Comparison of ENCODE assay signal across 18 cellular contexts in the genomic region with DNA sequence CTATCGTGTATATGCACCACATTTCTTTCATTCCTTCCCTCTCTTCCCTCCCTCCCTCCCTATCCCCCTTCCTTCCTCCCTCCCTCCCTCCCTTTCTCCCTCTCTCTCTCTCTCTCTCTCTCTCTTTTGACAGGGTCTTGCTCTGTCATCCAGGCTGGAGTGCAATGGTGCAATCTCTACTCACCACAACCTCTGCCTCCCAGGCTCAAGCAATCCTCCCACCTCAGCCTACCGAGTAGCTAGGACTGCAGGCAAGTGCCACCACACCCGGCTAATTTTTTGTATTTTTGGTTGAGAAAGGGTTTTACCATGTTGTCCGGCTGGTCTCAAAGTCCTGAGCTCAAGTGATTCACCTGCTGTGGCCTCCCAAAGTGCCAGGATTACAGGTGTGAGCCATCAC. TPM values are rescaled to one million over a fixed set of nuclear protein-coding genes. Genes with fewer than 3 reads are reported as not detected.
A peak's percentile ranks its signal among the peaks of the same experiment; 100 is the strongest.
DNase-seq lines count a peak whose midpoint lies in the region; ATAC-seq and TF ChIP-seq lines count a peak whose summit lies in the region.
"Had no signal": no experiment of that assay in that cellular context is flagged by ENCODE, and none has a peak within 500 bp of the region (broad histone marks: within the 10 kb centered on the region; RNA-seq: fewer than 3 reads in every experiment).

No MANE protein-coding gene starts in this region.

- CTCF ChIA-PET in MCF 10A (lab: Yijun Ruan, JAX), result interaction anchor here (0.7 to 2.1 kb wide), 5 partner anchors 10 to 633 kb away, joined by 3 to 10 read pairs (median 4); partner anchors contain the start of gene GALNT12

- H3K4me3 Mint-ChIP-seq in MCF 10A (ENCODE audit: unreplicated experiment) (peak overlapping the region; percentile 60), T-helper 17 cell (peak overlapping the region; percentile 91), immature natural killer cell (peak overlapping the region; percentile 66 to 90 (median 88))

- intact Hi-C loops in MCF 10A (cut with micrococcal nuclease) (no loop called here), breast epithelium (cut with DNase I; ENCODE audit: low total_unique reads) (no loop called here)

- H3K4me1 ChIP-seq in breast epithelium, result no peaks in the 10 kb centered on the region
- H3K4me1 ChIP-seq: parathyroid adenoma had no signal

- DNase-seq in MCF 10A (ENCODE audit: unreplicated experiment), result no peak
- DNase-seq in breast epithelium (ENCODE audit: low spot score in 2 of 2), result no peak
- DNase-seq in T-helper 17 cell, result no peak
- DNase-seq in immature natural killer cell, result no peak
- peak; percentile 35 for DNase-seq in ureter (ENCODE audit: low spot score)
- DNase-seq in GM20000 (ENCODE audit: low spot score), result no peak
- no peak for DNase-seq in NCI-H510A (lab: John Stamatoyannopoulos, UW)
- DNase-seq: activated CD4-positive, alpha-beta T cell treated with anti-CD3 and anti-CD28 coated beads for 1 hour; activated effector memory CD4-positive, alpha-beta T cell treated with anti-CD3 and anti-CD28 coated beads, Interleukin-2, amount 50 U/mL, for 16 hours; body of pancreas; GF-D8; left cardiac atrium; MG63; NCI-H187 treated with DMSO at 0.1 percent for 48 hours; Right ventricle myocardium superior had no signal

- H3K27ac Mint-ChIP-seq in MCF 10A (ENCODE audit: low read depth, unreplicated experiment), result no peak overlapping the region
- H3K27ac Mint-ChIP-seq in T-helper 17 cell, result peak overlapping the region; percentile 90
- H3K27ac Mint-ChIP-seq in immature natural killer cell, result peak overlapping the region in 1 of 6 donors; percentile 12

- no peaks in the 10 kb centered on the region for H3K9me3 Mint-ChIP-seq in MCF 10A (ENCODE audit: unreplicated experiment)
- H3K9me3 Mint-ChIP-seq in immature natural killer cell, result peaks cover 0 to 2% (median 0%) of the 10 kb centered on the region in 6 donors

- no peak for TF ChIP-seq CTCF in MCF 10A (IDR thresholded peaks at IDR 0.05; ENCODE audit: unreplicated experiment)
- no peak for TF ChIP-seq CTCF in breast epithelium (IDR thresholded peaks at IDR 0.05)
- no peak for TF ChIP-seq CTCF in GM20000 (IDR thresholded peaks at IDR 0.05; ENCODE audit: extremely low read depth, missing control alignments)

- peaks cover 0 to 13% of the 10 kb centered on the region in 2 donors for H3K27me3 ChIP-seq in breast epithelium
- H3K27me3 ChIP-seq: body of pancreas, MG63 had no signal

- H3K27me3 Mint-ChIP-seq in MCF 10A (ENCODE audit: insufficient read depth, unreplicated experiment) (no peaks in the 10 kb centered on the region), T-helper 17 cell (peaks cover 5% of the 10 kb centered on the region), immature natural killer cell (ENCODE audit: low read depth in 3 of 3) (no peaks in the 10 kb centered on the region)

- ATAC-seq in T-helper 17 cell, result no peak

- H3K27ac ChIP-seq in breast epithelium, result no peak overlapping the region
- H3K27ac ChIP-seq: epithelial cell of prostate, parathyroid adenoma had no signal

- H3K36me3 ChIP-seq in breast epithelium, result no peaks in the 10 kb centered on the region
- H3K36me3 ChIP-seq: MG63 had no signal

- peaks cover 18% of the 10 kb centered on the region for H3K4me1 Mint-ChIP-seq in MCF 10A (ENCODE audit: insufficient read depth, unreplicated experiment)
- H3K4me1 Mint-ChIP-seq in T-helper 17 cell, result peaks cover 21% of the 10 kb centered on the region
- H3K4me1 Mint-ChIP-seq in immature natural killer cell, result peaks cover 19 to 25% of the 10 kb centered on the region in 2 donors

- H3K9me3 ChIP-seq in breast epithelium, result peaks cover 0 to 10% of the 10 kb centered on the region in 2 donors
- H3K9me3 ChIP-seq in T-helper 17 cell (ENCODE audit: control insufficient read depth, low read length, poor library complexity, severe bottlenecking), result no peaks in the 10 kb centered on the region
- H3K9me3 ChIP-seq: body of pancreas, MG63 had no signal

- H3K4me3 ChIP-seq in breast epithelium, result no peak overlapping the region

- no peaks in the 10 kb centered on the region for H3K36me3 Mint-ChIP-seq in MCF 10A (ENCODE audit: insufficient read depth, unreplicated experiment)
- no peaks in the 10 kb centered on the region for H3K36me3 Mint-ChIP-seq in T-helper 17 cell (ENCODE audit: low read depth)
- peaks cover 0 to 4% (median 0%) of the 10 kb centered on the region in 3 donors for H3K36me3 Mint-ChIP-seq in immature natural killer cell

- POLR2A ChIA-PET in MCF 10A (lab: Yijun Ruan, JAX), result no interaction called here

- no TSS peak for BruUV-seq in MCF 10A (replicated peaks; lab: Mats Ljungman, UMichigan)

- no peak for TF ChIP-seq POLR2A in breast epithelium (IDR thresholded peaks at IDR 0.05)

RNA-seq across cellular contexts. Expression of gene ANKS6, which starts 1.1 kb away (rescaled TPM):
- 21.2 and 21.8 TPM in 2 replicates for total RNA-seq in MCF 10A (2022)
- total RNA-seq in breast epithelium, result 10 to 100 TPM in 2 of 3 donors, 1 to 10 TPM in 1; 5.6 to 23.3 (median 17.3) TPM
- 10 to 100 TPM in 1 of 2 donors, 1 to 10 TPM in 1; 9.6 to 10.0 TPM for total RNA-seq in T-helper 17 cell
- polyA plus RNA-seq in immature natural killer cell, result 1 to 10 TPM; 2.6 to 3.7 (median 3.2) TPM
- 38.1 TPM for total RNA-seq in ureter

RNA-seq across cellular contexts. Expression of gene GALNT12, which starts 10.0 kb away (rescaled TPM):
- total RNA-seq in MCF 10A (2022) (not detected in 2 replicates), breast epithelium (1 to 10 TPM; 2.6 to 6.6 (median 3.9) TPM), T-helper 17 cell (10 to 100 TPM; 10.2 to 11.3 TPM), ureter (38.5 TPM)
- polyA plus RNA-seq in immature natural killer cell, result 1 to 10 TPM; 1.7 to 4.3 (median 4.2) TPM
- polyA plus RNA-seq: HepG2 had no signal
